ENCODE assay signal across 8 cellular contexts in genomic region chr2:218010116-218010837, GRCh38. TPM values are rescaled to one million over a fixed set of nuclear protein-coding genes. Genes with fewer than 3 reads are reported as not detected.
DNase-seq lines count a peak whose midpoint lies in the region; ATAC-seq and TF ChIP-seq lines count a peak whose summit lies in the region.

No MANE protein-coding gene starts in this region.

- no peak overlapping the region for H3K27ac ChIP-seq in fibroblast of lung (ENCODE audit: insufficient read depth, low read length)

- peak overlapping the region; percentile 80 for H2AFZ ChIP-seq in fibroblast of lung (ENCODE audit: low read length)

- H3K79me2 ChIP-seq in fibroblast of lung (ENCODE audit: control insufficient read depth, insufficient read depth, low read length), result no peaks in the 10 kb centered on the region

- H3K4me1 Mint-ChIP-seq in nephron, result peaks cover 47% of the 10 kb centered on the region

- no peaks in the 10 kb centered on the region for H3K9me3 Mint-ChIP-seq in nephron

- no peak for TF ChIP-seq EP300 in Ishikawa (IDR thresholded peaks at IDR 0.05; ENCODE audit: borderline replicate concordance)

- H3K36me3 ChIP-seq in GM06990 (ENCODE audit: control insufficient read depth, insufficient read depth, low read length), result no peaks in the 10 kb centered on the region
- no peaks in the 10 kb centered on the region for H3K36me3 ChIP-seq in fibroblast of lung (ENCODE audit: control insufficient read depth, insufficient read depth, low read length)

- no peaks in the 10 kb centered on the region for H3K36me3 Mint-ChIP-seq in nephron (ENCODE audit: low read depth)

- H4K20me1 ChIP-seq in fibroblast of lung (ENCODE audit: control insufficient read depth, extremely low read depth, insufficient read depth, low read length), result no peaks in the 10 kb centered on the region

- peaks cover 47% of the 10 kb centered on the region for H3K27me3 Mint-ChIP-seq in nephron (ENCODE audit: low read depth)

- H3K27ac Mint-ChIP-seq in nephron, result peak overlapping the region; percentile 38 to 75 (median 51)

- no peaks in the 10 kb centered on the region for H3K9me3 ChIP-seq in fibroblast of lung (ENCODE audit: control insufficient read depth, insufficient read depth, low read depth, low read length)

- DNase-seq in GM06990 (ENCODE audit: extremely low read depth, insufficient read length) (no peak), activated T-cell treated with anti-CD3 and anti-CD28 coated beads for 4 hours (peak; percentile 11), fibroblast of lung (ENCODE audit: low read depth in 2 of 2) (peak; percentile 48 to 51), GF-D8 (lab: John Stamatoyannopoulos, UW) (no peak)

- TF ChIP-seq RAD21 in Ishikawa (IDR thresholded peaks at IDR 0.05; ENCODE audit: low read depth), result no peak

- no peak for ATAC-seq in GM19467 (IDR thresholded peaks at IDR 0.05; ENCODE audit: unreplicated experiment)
- no peak for ATAC-seq in HG02870 (IDR thresholded peaks at IDR 0.05; ENCODE audit: unreplicated experiment)

- H3K4me3 ChIP-seq in GM06990 (replicated peaks; ENCODE audit: low read depth, low read length) (no peak overlapping the region; the same call in 1 of the 2 replicates), fibroblast of lung (replicated peaks in 1 of 4; ENCODE audit: control extremely low read depth in 1 of 4, insufficient read depth in 1 of 4, low read depth in 3 of 4, low read length in 4 of 4) (peak overlapping the region; percentile 55 to 69 (median 64))

- peaks cover 7% of the 10 kb centered on the region for H3K4me1 ChIP-seq in fibroblast of lung (ENCODE audit: control insufficient read depth, extremely low read depth, insufficient read depth, low read length)

- TF ChIP-seq CTCF in GM06990 (IDR thresholded peaks at IDR 0.05; ENCODE audit: insufficient read depth, low read length, poor library complexity, severe bottlenecking) (peak; percentile 41), fibroblast of lung (conservative IDR thresholded peaks at IDR 0.05 in 1 of 2, IDR thresholded peaks at IDR 0.05 in 1 of 2; ENCODE audit: low read depth in 1 of 2, low read length in 2 of 2) (peak; percentile 58 to 60), nephron (IDR thresholded peaks at IDR 0.05; ENCODE audit: unreplicated experiment in 3 of 3) (peak; percentile 32 to 60 (median 32))

- H3K4me3 Mint-ChIP-seq in nephron, result peak overlapping the region; percentile 80 to 84 (median 83)

- peak overlapping the region; percentile 90 for H3K4me2 ChIP-seq in fibroblast of lung (ENCODE audit: extremely low read depth, insufficient read depth, low read length)

- H3K27me3 ChIP-seq in GM06990 (replicated peaks; ENCODE audit: control insufficient read depth, insufficient read depth, low read length) (no peaks in the 10 kb centered on the region; the same call in none of the 2 replicates), fibroblast of lung (ENCODE audit: control insufficient read depth, insufficient read depth, low read length) (no peaks in the 10 kb centered on the region)

- peak overlapping the region; percentile 23 for H3K9ac ChIP-seq in fibroblast of lung (ENCODE audit: insufficient read depth, low read length)

TF ChIP-seq in Ishikawa, 13 proteins besides CTCF, POLR2A, EP300 and RAD21:
- TF ChIP-seq REST (IDR thresholded peaks at IDR 0.05; ENCODE audit: low read depth) (no peak), EGR1 (IDR thresholded peaks at IDR 0.05) (no peak), TEAD4 (IDR thresholded peaks at IDR 0.05) (no peak), MAX (IDR thresholded peaks at IDR 0.05) (no peak; the same call in 1 of the 2 replicates), TAF1 (IDR thresholded peaks at IDR 0.05; ENCODE audit: low read depth) (no peak), YY1 (IDR thresholded peaks at IDR 0.05; ENCODE audit: low read depth) (no peak), FOXM1 (IDR thresholded peaks at IDR 0.05; ENCODE audit: borderline replicate concordance, low read depth) (no peak), TCF12 (IDR thresholded peaks at IDR 0.05; ENCODE audit: low read depth) (no peak), ZBTB7A (IDR thresholded peaks at IDR 0.05; ENCODE audit: low read depth) (peak; percentile 77)

RNA-seq across cellular contexts. Expression of gene TNS1, which starts 7.5 kb away (rescaled TPM):
- 44.4 and 49.1 TPM in 2 replicates for total RNA-seq in fibroblast of lung
- 13.9 and 47.1 TPM in 2 replicates for polyA plus RNA-seq in fibroblast of lung
- polyA plus RNA-seq in fibroblast of lung (2012), result 24.7 and 106 TPM in 2 replicates
- 212 and 695 TPM in 2 replicates for polyA minus RNA-seq in fibroblast of lung (ENCODE audit: low replicate concordance)

RNA-seq across cellular contexts. Expression of gene RUFY4, which starts 58.8 kb away (rescaled TPM):
- total RNA-seq in fibroblast of lung, result not detected in 2 replicates
- not detected in 2 replicates for polyA plus RNA-seq in fibroblast of lung
- polyA plus RNA-seq in fibroblast of lung (2012), result not detected in 2 replicates
- not detected in 2 replicates for polyA minus RNA-seq in fibroblast of lung (ENCODE audit: low replicate concordance)

Comparison
In these comparisons a context has a peak if more than half of its experiments do, and no peak if none do; other contexts are left out.
1. DNase-seq: peak in activated T-cell treated with anti-CD3 and anti-CD28 coated beads for 4 hours (single experiment) and fibroblast of lung (2 of 2); none in GM06990 (single experiment) and GF-D8 (single experiment).
2. Peak in every context shown above with its lines, with median percentiles within 50 percentile points of each other: CTCF ChIP-seq.